Comparison of ENCODE assay signal across 8 cellular contexts in the genomic region with DNA sequence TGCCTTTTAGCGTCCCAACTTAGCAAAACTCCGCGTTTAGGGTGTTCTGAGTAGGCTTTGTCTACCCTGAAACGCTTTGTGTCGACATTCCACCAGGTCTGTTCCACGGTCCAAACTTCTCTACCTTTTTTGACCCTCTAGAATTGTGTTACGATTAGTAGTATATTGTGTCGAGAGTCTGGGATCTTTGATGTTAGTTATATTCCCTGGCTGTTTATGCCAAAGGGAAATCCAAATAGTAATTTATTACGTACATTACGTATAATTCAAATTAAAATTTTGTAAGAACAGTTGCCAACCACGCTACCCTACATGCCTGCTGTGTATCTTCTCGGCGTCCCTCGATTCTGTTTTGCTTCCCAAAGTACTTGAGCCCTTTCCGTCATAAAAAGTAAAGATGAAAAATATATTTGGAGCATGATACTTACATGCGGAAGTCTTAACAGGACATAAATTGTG. TPM values are rescaled to one million over a fixed set of nuclear protein-coding genes. Genes with fewer than 3 reads are reported as not detected.
DNase-seq lines count a peak whose midpoint lies in the region; ATAC-seq and TF ChIP-seq lines count a peak whose summit lies in the region.

No MANE protein-coding gene starts in this region.

- H3K4me1 Mint-ChIP-seq in chondrocyte (ENCODE audit: low read depth) (peaks cover 35% of the 10 kb centered on the region), mesothelial cell of epicardium (peaks cover 38% of the 10 kb centered on the region)

- no peaks in the 10 kb centered on the region for H3K27me3 Mint-ChIP-seq in chondrocyte (ENCODE audit: low read depth)
- H3K27me3 Mint-ChIP-seq in mesothelial cell of epicardium (ENCODE audit: low read depth) = peaks cover 6% of the 10 kb centered on the region

- ATAC-seq in GM21381 (IDR thresholded peaks at IDR 0.05; ENCODE audit: unreplicated experiment) (no peak), GM21717 (IDR thresholded peaks at IDR 0.05; ENCODE audit: unreplicated experiment) (no peak)

- TF ChIP-seq CTCF in chondrocyte (IDR thresholded peaks at IDR 0.05) (no peak), mesothelial cell of epicardium (IDR thresholded peaks at IDR 0.05; ENCODE audit: unreplicated experiment) (no peak)

- H3K4me3 Mint-ChIP-seq in chondrocyte (ENCODE audit: unreplicated experiment) = peak overlapping the region; percentile 87
- H3K4me3 Mint-ChIP-seq in mesothelial cell of epicardium = peak overlapping the region; percentile 97

- peak overlapping the region; percentile 100 for H3K27ac Mint-ChIP-seq in chondrocyte (ENCODE audit: unreplicated experiment)
- peak overlapping the region; percentile 100 for H3K27ac Mint-ChIP-seq in mesothelial cell of epicardium

- DNase-seq in Daoy (ENCODE audit: low read depth) = peak; percentile 19
- peak; percentile 77 for DNase-seq in NCI-H2227 treated with DMSO at 0.1 percent for 48 hours (lab: John Stamatoyannopoulos, UW)
- DNase-seq in chondrocyte (ENCODE audit: low spot score) = no peak
- DNase-seq in mesothelial cell of epicardium (ENCODE audit: low spot score in 2 of 2, unreplicated experiment in 2 of 2) = no peak
- no peak for DNase-seq in NCI-H1436 (lab: John Stamatoyannopoulos, UW)
- no peak for DNase-seq in stimulated activated CD4-positive, alpha-beta T cell treated with anti-CD3 and anti-CD28 coated beads, Interleukin-4, amount 100 ng/mL, for 4 hours

- peaks cover 2% of the 10 kb centered on the region for H3K36me3 Mint-ChIP-seq in chondrocyte (ENCODE audit: low read depth)
- H3K36me3 Mint-ChIP-seq in mesothelial cell of epicardium = no peaks in the 10 kb centered on the region

- H3K9me3 Mint-ChIP-seq in chondrocyte (ENCODE audit: low read depth) (no peaks in the 10 kb centered on the region), mesothelial cell of epicardium (no peaks in the 10 kb centered on the region)

RNA-seq across cellular contexts. Expression of a gene that starts 0.5 kb away (rescaled TPM):
- total RNA-seq in Daoy (2014; rRNA removed; shearing (Covaris generic)) = 4.8 and 7.9 TPM in 2 replicates
- total RNA-seq in chondrocyte (5.8 to 8.0 TPM (median 6.7 TPM) in 3 replicates), mesothelial cell of epicardium (16.8 to 20.8 TPM (median 20.6 TPM) in 3 replicates)

Comparison
In these comparisons a context has a peak if more than half of its experiments do, and no peak if none do; other contexts are left out.
1. DNase-seq: peak in Daoy (single experiment) and NCI-H2227 treated with DMSO at 0.1 percent for 48 hours (single experiment); none in chondrocyte (single experiment), mesothelial cell of epicardium (0 of 2), NCI-H1436 (single experiment) and stimulated activated CD4-positive, alpha-beta T cell treated with anti-CD3 and anti-CD28 coated beads, Interleukin-4, amount 100 ng/mL, for 4 hours (0 of 2).